ENCODE assay signal across 19 cellular contexts in the genomic region with DNA sequence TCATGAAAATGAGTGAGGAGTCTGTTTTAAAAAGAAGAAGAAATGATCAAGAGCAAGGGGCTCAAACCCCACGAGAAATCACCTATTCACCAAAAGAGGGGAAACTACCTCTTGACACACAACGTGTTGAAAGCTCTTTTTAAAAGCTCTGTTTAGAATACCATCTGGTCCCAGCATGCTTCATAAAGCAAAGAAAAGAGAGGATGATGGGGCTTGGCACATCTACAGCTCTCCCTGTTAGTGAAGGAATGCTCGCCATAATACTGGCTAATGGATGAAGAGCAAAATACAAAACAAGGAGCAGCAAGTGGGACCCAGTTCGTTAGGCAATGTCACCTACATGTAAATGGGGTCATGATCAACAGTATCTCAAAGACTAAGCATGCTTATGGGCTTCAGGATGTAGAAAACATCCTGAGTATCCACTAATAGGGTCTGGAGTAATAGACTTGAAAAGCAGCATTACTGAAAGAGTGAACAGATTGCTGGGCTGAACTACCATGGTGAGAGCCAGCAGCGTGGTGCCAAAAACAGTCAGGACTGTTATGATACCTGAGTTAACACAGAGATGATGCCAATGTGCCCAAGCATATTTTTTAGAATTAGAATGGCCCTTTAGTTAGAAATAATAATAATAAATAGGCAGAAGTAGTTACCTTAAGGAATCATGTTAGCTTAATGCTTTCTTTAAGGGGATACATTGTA.
A peak's percentile ranks its signal among the peaks of the same experiment; 100 is the strongest.
DNase-seq lines count a peak whose midpoint lies in the region; ATAC-seq, FAIRE-seq and TF ChIP-seq lines count a peak whose summit lies in the region.
"Had no signal": no experiment of that assay in that cellular context is flagged by ENCODE, and none has a peak within 500 bp of the region (broad histone marks: within the 10 kb centered on the region; RNA-seq: fewer than 3 reads in every experiment).

No MANE protein-coding gene starts in this region.

- no peak overlapping the region for H3K4me3 ChIP-seq in astrocyte (ENCODE audit: insufficient read depth, low read depth, low read length)
- H3K4me3 ChIP-seq: SJCRH30 had no signal

- H3K27me3 Mint-ChIP-seq in astrocyte (ENCODE audit: low read depth, unreplicated experiment): no peaks in the 10 kb centered on the region
- H3K27me3 Mint-ChIP-seq: CD4-positive, CD25-positive, alpha-beta regulatory T cell had no signal

- H3K79me2 ChIP-seq in astrocyte (ENCODE audit: insufficient read depth, low read length): no peaks in the 10 kb centered on the region

- H3K36me3 ChIP-seq in astrocyte (ENCODE audit: insufficient read depth, low read length): no peaks in the 10 kb centered on the region
- H3K36me3 ChIP-seq: BE2C, SJCRH30 had no signal

- H3K9me3 ChIP-seq in astrocyte (ENCODE audit: insufficient read depth, low read depth, low read length): no peaks in the 10 kb centered on the region
- H3K9me3 ChIP-seq: BE2C, SJCRH30 had no signal

- no peak for FAIRE-seq in astrocyte (lab: Jason Lieb, UNC)
- FAIRE-seq: GM12892, GM18507 had no signal

- no peaks in the 10 kb centered on the region for H3K27me3 ChIP-seq in astrocyte (ENCODE audit: insufficient read depth, low read length)
- H3K27me3 ChIP-seq: BE2C, SJCRH30 had no signal

- peak; percentile 96 for DNase-seq in G401 (ENCODE audit: low spot score)
- DNase-seq in NCI-H1694 (lab: John Stamatoyannopoulos, UW): peak; percentile 43
- peak; percentile 12 for DNase-seq in astrocyte (ENCODE audit: low read depth)
- peak; percentile 32 for DNase-seq in retina
- DNase-seq in ACHN: no peak
- DNase-seq: BE2C; CD4-positive, CD25-positive, alpha-beta regulatory T cell; COR-L47; DMS153; HFFc6; IMR-90; NCI-H1417 treated with DMSO at 0.1 percent for 48 hours; NCI-H2029 treated with DMSO at 0.1 percent for 48 hours; NCI-H510A treated with DMSO at 0.1 percent for 48 hours; SJCRH30 had no signal

- no peak overlapping the region for H3K27ac Mint-ChIP-seq in astrocyte (ENCODE audit: unreplicated experiment)
- H3K27ac Mint-ChIP-seq: CD4-positive, CD25-positive, alpha-beta regulatory T cell; HFFc6 had no signal

- no peak overlapping the region for H3K27ac ChIP-seq in astrocyte (ENCODE audit: low read depth, low read length)
- H3K27ac ChIP-seq: SJCRH30 had no signal

- H3K36me3 Mint-ChIP-seq in astrocyte (ENCODE audit: low read depth, unreplicated experiment): no peaks in the 10 kb centered on the region
- H3K36me3 Mint-ChIP-seq: CD4-positive, CD25-positive, alpha-beta regulatory T cell had no signal

- H3K4me2 ChIP-seq in astrocyte (ENCODE audit: low read length): no peak overlapping the region

- no peaks in the 10 kb centered on the region for H4K20me1 ChIP-seq in astrocyte (ENCODE audit: insufficient read depth, low read length)

- ATAC-seq in GM18907 (IDR thresholded peaks at IDR 0.05; ENCODE audit: unreplicated experiment) (no peak), HG02798 (IDR thresholded peaks at IDR 0.05; ENCODE audit: poor library complexity, unreplicated experiment) (no peak)

- no peak overlapping the region for H2AFZ ChIP-seq in astrocyte (ENCODE audit: low read depth, low read length)

- in situ Hi-C loops in G401 (cut with HindIII; ENCODE audit: low sequenced_read_pairs) (no loop called here), ACHN (cut with HindIII; ENCODE audit: low pct_ligation_motif_present, low pct_unique_long_range_greater_than_20kb, low sequenced_read_pairs) (no loop called here)

- no peaks in the 10 kb centered on the region for H3K9me3 Mint-ChIP-seq in astrocyte (ENCODE audit: unreplicated experiment)
- H3K9me3 Mint-ChIP-seq: HFFc6 had no signal

- no peak overlapping the region for H3K4me3 Mint-ChIP-seq in astrocyte (ENCODE audit: unreplicated experiment)
- H3K4me3 Mint-ChIP-seq: CD4-positive, CD25-positive, alpha-beta regulatory T cell had no signal

- peaks cover 31% of the 10 kb centered on the region for H3K4me1 Mint-ChIP-seq in astrocyte (ENCODE audit: low read depth, unreplicated experiment)

- H3K4me1 ChIP-seq in astrocyte (ENCODE audit: insufficient read depth, low read length): peaks cover 11% of the 10 kb centered on the region
- H3K4me1 ChIP-seq: BE2C, SJCRH30 had no signal

- TF ChIP-seq CTCF in astrocyte (IDR thresholded peaks at IDR 0.05; ENCODE audit: insufficient read depth, low read depth, low read length): no peak

- H3K9ac ChIP-seq in astrocyte (ENCODE audit: low read length): no peak overlapping the region
